In the genomic region with DNA sequence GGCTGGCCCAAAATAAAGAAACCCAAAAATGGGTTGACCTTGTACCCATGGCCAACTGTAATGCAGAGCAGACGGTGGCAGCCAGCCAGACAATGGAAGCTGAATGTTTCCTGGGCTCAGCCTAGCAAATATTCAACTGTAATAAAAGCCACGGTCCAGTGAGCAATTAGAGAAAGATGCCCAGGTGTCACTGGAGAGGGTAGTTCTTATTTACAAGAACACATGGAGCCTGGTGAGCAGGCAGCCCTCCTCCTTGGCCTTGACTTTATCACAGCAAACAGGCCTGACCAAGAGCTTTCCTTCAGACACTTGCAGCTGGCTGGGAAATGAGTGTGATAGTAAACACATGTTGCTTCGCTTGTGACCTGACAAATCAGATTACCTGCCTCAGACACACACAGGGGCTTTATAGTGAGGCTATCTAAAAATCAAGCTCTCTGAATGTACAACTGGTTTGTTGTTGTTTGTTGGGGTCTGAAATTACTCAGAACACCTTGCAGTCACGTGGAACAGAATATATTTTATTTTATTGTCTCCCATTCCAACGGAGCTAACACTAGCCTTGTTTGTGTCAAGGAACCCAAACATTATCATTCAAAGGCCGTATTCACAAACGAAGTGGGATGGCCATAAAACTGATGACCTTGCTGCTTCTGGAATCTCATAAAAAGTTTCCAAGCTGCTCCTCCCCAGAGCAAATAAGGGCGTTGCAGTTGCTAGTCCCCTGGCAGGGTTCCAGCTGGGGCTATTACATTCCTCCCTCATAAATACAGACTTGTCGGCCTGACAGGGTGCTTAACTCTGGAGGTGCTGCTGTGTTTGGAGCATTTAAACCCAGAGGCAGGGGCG, we compare ENCODE assay signal across 1 cellular context.
TF ChIP-seq lines count a peak whose summit lies in the region.

No MANE protein-coding gene starts in this region.

TF ChIP-seq in HEK293, 187 proteins besides CTCF, POLR2A, EP300 and RAD21 (continued from another document and continues in another):
- TF ChIP-seq, protein P1, sequence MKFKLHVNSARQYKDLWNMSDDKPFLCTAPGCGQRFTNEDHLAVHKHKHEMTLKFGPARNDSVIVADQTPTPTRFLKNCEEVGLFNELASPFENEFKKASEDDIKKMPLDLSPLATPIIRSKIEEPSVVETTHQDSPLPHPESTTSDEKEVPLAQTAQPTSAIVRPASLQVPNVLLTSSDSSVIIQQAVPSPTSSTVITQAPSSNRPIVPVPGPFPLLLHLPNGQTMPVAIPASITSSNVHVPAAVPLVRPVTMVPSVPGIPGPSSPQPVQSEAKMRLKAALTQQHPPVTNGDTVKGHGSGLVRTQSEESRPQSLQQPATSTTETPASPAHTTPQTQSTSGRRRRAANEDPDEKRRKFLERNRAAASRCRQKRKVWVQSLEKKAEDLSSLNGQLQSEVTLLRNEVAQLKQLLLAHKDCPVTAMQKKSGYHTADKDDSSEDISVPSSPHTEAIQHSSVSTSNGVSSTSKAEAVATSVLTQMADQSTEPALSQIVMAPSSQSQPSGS (tag by site-specific recombination; IDR thresholded peaks at IDR 0.05; ENCODE audit: low read depth): 0 out of 2 replicates have a peak, but pooled peaks have one; percentile 38
- TF ChIP-seq BCL11A (tag by site-specific recombination; IDR thresholded peaks at IDR 0.05; ENCODE audit: low read depth): no peak
- peak; percentile 88 for TF ChIP-seq SP7 (tag by site-specific recombination; IDR thresholded peaks at IDR 0.05)
- peak; percentile 51; the same call in 1 of the 2 replicates for TF ChIP-seq OVOL3 (tag by site-specific recombination; IDR thresholded peaks at IDR 0.05)
- TF ChIP-seq ZNF175 (tag by site-specific recombination; IDR thresholded peaks at IDR 0.05): no peak
- TF ChIP-seq ZNF155 (tag by site-specific recombination; IDR thresholded peaks at IDR 0.05): no peak
- TF ChIP-seq ZFP69B (tag by site-specific recombination; IDR thresholded peaks at IDR 0.05): 0 out of 2 replicates have a peak, but pooled peaks have one; percentile 19
- peak; percentile 50 for TF ChIP-seq ZBTB8A (tag by site-specific recombination; IDR thresholded peaks at IDR 0.05)
- TF ChIP-seq ZNF596 (tag by site-specific recombination; IDR thresholded peaks at IDR 0.05): peak; percentile 53; the same call in 1 of the 2 replicates
- TF ChIP-seq, protein P2, sequence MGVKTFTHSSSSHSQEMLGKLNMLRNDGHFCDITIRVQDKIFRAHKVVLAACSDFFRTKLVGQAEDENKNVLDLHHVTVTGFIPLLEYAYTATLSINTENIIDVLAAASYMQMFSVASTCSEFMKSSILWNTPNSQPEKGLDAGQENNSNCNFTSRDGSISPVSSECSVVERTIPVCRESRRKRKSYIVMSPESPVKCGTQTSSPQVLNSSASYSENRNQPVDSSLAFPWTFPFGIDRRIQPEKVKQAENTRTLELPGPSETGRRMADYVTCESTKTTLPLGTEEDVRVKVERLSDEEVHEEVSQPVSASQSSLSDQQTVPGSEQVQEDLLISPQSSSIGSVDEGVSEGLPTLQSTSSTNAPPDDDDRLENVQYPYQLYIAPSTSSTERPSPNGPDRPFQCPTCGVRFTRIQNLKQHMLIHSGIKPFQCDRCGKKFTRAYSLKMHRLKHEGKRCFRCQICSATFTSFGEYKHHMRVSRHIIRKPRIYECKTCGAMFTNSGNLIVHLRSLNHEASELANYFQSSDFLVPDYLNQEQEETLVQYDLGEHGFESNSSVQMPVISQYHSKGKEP (tag by site-specific recombination; IDR thresholded peaks at IDR 0.05): peak; percentile 94
- TF ChIP-seq ZNF324 (tag by site-specific recombination; IDR thresholded peaks at IDR 0.05): 0 out of 2 replicates have a peak, but pooled peaks have one; percentile 14
- no peak for TF ChIP-seq ZNF239 (tag by site-specific recombination; IDR thresholded peaks at IDR 0.05)
- TF ChIP-seq HOXD13 (CRISPR knock-in tag; IDR thresholded peaks at IDR 0.05; ENCODE audit: borderline replicate concordance): peak; percentile 97
- TF ChIP-seq, protein P3, sequence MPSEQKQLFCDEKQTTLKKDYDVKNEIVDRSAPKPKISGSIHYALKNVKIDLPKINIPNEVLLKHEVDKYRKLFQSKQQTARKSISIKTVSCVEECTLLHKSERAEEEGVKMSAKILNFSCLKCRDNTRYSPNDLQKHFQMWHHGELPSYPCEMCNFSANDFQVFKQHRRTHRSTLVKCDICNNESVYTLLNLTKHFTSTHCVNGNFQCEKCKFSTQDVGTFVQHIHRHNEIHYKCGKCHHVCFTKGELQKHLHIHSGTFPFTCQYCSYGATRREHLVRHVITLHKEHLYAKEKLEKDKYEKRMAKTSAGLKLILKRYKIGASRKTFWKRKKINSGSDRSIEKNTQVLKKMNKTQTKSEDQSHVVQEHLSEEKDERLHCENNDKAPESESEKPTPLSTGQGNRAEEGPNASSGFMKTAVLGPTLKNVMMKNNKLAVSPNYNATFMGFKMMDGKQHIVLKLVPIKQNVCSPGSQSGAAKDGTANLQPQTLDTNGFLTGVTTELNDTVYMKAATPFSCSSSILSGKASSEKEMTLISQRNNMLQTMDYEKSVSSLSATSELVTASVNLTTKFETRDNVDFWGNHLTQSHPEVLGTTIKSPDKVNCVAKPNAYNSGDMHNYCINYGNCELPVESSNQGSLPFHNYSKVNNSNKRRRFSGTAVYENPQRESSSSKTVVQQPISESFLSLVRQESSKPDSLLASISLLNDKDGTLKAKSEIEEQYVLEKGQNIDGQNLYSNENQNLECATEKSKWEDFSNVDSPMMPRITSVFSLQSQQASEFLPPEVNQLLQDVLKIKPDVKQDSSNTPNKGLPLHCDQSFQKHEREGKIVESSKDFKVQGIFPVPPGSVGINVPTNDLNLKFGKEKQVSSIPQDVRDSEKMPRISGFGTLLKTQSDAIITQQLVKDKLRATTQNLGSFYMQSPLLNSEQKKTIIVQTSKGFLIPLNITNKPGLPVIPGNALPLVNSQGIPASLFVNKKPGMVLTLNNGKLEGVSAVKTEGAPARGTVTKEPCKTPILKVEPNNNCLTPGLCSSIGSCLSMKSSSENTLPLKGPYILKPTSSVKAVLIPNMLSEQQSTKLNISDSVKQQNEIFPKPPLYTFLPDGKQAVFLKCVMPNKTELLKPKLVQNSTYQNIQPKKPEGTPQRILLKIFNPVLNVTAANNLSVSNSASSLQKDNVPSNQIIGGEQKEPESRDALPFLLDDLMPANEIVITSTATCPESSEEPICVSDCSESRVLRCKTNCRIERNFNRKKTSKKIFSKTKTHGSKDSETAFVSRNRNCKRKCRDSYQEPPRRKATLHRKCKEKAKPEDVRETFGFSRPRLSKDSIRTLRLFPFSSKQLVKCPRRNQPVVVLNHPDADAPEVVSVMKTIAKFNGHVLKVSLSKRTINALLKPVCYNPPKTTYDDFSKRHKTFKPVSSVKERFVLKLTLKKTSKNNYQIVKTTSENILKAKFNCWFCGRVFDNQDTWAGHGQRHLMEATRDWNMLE (tag by site-specific recombination; conservative IDR thresholded peaks at IDR 0.05; ENCODE audit: low read depth): 0 out of 2 replicates have a peak, but pooled peaks have one; percentile 15
- TF ChIP-seq, protein P4, sequence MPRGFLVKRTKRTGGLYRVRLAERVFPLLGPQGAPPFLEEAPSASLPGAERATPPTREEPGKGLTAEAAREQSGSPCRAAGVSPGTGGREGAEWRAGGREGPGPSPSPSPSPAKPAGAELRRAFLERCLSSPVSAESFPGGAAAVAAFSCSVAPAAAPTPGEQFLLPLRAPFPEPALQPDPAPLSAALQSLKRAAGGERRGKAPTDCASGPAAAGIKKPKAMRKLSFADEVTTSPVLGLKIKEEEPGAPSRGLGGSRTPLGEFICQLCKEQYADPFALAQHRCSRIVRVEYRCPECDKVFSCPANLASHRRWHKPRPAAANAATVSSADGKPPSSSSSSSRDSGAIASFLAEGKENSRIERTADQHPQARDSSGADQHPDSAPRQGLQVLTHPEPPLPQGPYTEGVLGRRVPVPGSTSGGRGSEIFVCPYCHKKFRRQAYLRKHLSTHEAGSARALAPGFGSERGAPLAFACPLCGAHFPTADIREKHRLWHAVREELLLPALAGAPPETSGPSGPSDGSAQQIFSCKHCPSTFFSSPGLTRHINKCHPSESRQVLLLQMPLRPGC (tag by site-specific recombination; IDR thresholded peaks at IDR 0.05): peak; percentile 74
- TF ChIP-seq ZNF174 (tag by site-specific recombination; IDR thresholded peaks at IDR 0.05): no peak
- peak; percentile 54 for TF ChIP-seq ZBTB17 (tag by site-specific recombination; IDR thresholded peaks at IDR 0.05)
- TF ChIP-seq, protein P5, sequence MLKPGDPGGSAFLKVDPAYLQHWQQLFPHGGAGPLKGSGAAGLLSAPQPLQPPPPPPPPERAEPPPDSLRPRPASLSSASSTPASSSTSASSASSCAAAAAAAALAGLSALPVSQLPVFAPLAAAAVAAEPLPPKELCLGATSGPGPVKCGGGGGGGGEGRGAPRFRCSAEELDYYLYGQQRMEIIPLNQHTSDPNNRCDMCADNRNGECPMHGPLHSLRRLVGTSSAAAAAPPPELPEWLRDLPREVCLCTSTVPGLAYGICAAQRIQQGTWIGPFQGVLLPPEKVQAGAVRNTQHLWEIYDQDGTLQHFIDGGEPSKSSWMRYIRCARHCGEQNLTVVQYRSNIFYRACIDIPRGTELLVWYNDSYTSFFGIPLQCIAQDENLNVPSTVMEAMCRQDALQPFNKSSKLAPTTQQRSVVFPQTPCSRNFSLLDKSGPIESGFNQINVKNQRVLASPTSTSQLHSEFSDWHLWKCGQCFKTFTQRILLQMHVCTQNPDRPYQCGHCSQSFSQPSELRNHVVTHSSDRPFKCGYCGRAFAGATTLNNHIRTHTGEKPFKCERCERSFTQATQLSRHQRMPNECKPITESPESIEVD (tag by site-specific recombination; IDR thresholded peaks at IDR 0.05): peak; percentile 78
- peak; percentile 52 for TF ChIP-seq ZNF629 (tag by site-specific recombination; IDR thresholded peaks at IDR 0.05)
- peak; percentile 73; the same call in 1 of the 2 replicates for TF ChIP-seq ZNF561 (tag by site-specific recombination; IDR thresholded peaks at IDR 0.05; ENCODE audit: borderline replicate concordance)
- TF ChIP-seq, protein P6, sequence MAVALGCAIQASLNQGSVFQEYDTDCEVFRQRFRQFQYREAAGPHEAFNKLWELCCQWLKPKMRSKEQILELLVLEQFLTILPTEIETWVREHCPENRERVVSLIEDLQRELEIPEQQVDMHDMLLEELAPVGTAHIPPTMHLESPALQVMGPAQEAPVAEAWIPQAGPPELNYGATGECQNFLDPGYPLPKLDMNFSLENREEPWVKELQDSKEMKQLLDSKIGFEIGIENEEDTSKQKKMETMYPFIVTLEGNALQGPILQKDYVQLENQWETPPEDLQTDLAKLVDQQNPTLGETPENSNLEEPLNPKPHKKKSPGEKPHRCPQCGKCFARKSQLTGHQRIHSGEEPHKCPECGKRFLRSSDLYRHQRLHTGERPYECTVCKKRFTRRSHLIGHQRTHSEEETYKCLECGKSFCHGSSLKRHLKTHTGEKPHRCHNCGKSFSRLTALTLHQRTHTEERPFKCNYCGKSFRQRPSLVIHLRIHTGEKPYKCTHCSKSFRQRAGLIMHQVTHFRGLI (tag by site-specific recombination; IDR thresholded peaks at IDR 0.05): peak; percentile 69
- no peak for TF ChIP-seq ZNF530 (tag by site-specific recombination; IDR thresholded peaks at IDR 0.05; ENCODE audit: low read depth)
- no peak for TF ChIP-seq ZNF510 (tag by site-specific recombination; IDR thresholded peaks at IDR 0.05; ENCODE audit: insufficient replicate concordance)
- TF ChIP-seq KLF7 (tag by site-specific recombination; IDR thresholded peaks at IDR 0.05; ENCODE audit: borderline replicate concordance): peak; percentile 84; the same call in 1 of the 2 replicates
- TF ChIP-seq, protein P7, sequence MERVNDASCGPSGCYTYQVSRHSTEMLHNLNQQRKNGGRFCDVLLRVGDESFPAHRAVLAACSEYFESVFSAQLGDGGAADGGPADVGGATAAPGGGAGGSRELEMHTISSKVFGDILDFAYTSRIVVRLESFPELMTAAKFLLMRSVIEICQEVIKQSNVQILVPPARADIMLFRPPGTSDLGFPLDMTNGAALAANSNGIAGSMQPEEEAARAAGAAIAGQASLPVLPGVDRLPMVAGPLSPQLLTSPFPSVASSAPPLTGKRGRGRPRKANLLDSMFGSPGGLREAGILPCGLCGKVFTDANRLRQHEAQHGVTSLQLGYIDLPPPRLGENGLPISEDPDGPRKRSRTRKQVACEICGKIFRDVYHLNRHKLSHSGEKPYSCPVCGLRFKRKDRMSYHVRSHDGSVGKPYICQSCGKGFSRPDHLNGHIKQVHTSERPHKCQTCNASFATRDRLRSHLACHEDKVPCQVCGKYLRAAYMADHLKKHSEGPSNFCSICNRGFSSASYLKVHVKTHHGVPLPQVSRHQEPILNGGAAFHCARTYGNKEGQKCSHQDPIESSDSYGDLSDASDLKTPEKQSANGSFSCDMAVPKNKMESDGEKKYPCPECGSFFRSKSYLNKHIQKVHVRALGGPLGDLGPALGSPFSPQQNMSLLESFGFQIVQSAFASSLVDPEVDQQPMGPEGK (tag by site-specific recombination; IDR thresholded peaks at IDR 0.05): peak; percentile 72
- peak; percentile 63; the same call in 1 of the 2 replicates for TF ChIP-seq ZSCAN30 (tag by site-specific recombination; IDR thresholded peaks at IDR 0.05)
- TF ChIP-seq ZNF423 (tag by site-specific recombination; IDR thresholded peaks at IDR 0.05): 0 out of 2 replicates have a peak, but pooled peaks have one; percentile 22
- TF ChIP-seq, protein P8, sequence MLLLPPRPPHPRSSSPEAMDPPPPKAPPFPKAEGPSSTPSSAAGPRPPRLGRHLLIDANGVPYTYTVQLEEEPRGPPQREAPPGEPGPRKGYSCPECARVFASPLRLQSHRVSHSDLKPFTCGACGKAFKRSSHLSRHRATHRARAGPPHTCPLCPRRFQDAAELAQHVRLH (tag by site-specific recombination; IDR thresholded peaks at IDR 0.05): no peak; the same call in 1 of the 2 replicates
- peak; percentile 87 for TF ChIP-seq FEZF1 (tag by site-specific recombination; IDR thresholded peaks at IDR 0.05)
- no peak for TF ChIP-seq REPIN1 (tag by site-specific recombination; IDR thresholded peaks at IDR 0.05; ENCODE audit: low read depth)
- TF ChIP-seq IKZF3 (tag by site-specific recombination; IDR thresholded peaks at IDR 0.05): peak; percentile 88
- TF ChIP-seq GLI2 (tag by site-specific recombination; IDR thresholded peaks at IDR 0.05; ENCODE audit: borderline replicate concordance, low read depth): peak; percentile 57; the same call in 1 of the 2 replicates
- TF ChIP-seq ZNF223 (tag by site-specific recombination; IDR thresholded peaks at IDR 0.05): no peak
- TF ChIP-seq, protein P9, sequence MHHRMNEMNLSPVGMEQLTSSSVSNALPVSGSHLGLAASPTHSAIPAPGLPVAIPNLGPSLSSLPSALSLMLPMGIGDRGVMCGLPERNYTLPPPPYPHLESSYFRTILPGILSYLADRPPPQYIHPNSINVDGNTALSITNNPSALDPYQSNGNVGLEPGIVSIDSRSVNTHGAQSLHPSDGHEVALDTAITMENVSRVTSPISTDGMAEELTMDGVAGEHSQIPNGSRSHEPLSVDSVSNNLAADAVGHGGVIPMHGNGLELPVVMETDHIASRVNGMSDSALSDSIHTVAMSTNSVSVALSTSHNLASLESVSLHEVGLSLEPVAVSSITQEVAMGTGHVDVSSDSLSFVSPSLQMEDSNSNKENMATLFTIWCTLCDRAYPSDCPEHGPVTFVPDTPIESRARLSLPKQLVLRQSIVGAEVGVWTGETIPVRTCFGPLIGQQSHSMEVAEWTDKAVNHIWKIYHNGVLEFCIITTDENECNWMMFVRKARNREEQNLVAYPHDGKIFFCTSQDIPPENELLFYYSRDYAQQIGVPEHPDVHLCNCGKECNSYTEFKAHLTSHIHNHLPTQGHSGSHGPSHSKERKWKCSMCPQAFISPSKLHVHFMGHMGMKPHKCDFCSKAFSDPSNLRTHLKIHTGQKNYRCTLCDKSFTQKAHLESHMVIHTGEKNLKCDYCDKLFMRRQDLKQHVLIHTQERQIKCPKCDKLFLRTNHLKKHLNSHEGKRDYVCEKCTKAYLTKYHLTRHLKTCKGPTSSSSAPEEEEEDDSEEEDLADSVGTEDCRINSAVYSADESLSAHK (tag by site-specific recombination; IDR thresholded peaks at IDR 0.05): peak; percentile 98
- no peak for TF ChIP-seq EGR2 (tag by site-specific recombination; IDR thresholded peaks at IDR 0.05; ENCODE audit: low read depth)
- TF ChIP-seq ZNF558 (tag by site-specific recombination; IDR thresholded peaks at IDR 0.05): no peak
